Comparison of ENCODE assay signal across 8 cellular contexts in genomic region chr22:48541401-48542098, GRCh38.
"Had no signal": no experiment of that assay in that cellular context is flagged by ENCODE, and none has a peak within 500 bp of the region (broad histone marks: within the 10 kb centered on the region; RNA-seq: fewer than 3 reads in every experiment).

No MANE protein-coding gene starts in this region.

- DNase-seq: GM23248, GOT3, H7, Kasumi-1, KG1 had no signal

- H3K9me3 ChIP-seq: HAP-1 had no signal

- ATAC-seq: HCT116, K562 had no signal

- H3K4me3 ChIP-seq: GM23248, HAP-1, K562 had no signal

- H3K9ac ChIP-seq: GM23248 had no signal

- H3K27ac ChIP-seq: GM23248 had no signal

- H3K36me3 ChIP-seq: HAP-1 had no signal

- H3K4me1 ChIP-seq: HAP-1 had no signal
